In the genomic region with DNA sequence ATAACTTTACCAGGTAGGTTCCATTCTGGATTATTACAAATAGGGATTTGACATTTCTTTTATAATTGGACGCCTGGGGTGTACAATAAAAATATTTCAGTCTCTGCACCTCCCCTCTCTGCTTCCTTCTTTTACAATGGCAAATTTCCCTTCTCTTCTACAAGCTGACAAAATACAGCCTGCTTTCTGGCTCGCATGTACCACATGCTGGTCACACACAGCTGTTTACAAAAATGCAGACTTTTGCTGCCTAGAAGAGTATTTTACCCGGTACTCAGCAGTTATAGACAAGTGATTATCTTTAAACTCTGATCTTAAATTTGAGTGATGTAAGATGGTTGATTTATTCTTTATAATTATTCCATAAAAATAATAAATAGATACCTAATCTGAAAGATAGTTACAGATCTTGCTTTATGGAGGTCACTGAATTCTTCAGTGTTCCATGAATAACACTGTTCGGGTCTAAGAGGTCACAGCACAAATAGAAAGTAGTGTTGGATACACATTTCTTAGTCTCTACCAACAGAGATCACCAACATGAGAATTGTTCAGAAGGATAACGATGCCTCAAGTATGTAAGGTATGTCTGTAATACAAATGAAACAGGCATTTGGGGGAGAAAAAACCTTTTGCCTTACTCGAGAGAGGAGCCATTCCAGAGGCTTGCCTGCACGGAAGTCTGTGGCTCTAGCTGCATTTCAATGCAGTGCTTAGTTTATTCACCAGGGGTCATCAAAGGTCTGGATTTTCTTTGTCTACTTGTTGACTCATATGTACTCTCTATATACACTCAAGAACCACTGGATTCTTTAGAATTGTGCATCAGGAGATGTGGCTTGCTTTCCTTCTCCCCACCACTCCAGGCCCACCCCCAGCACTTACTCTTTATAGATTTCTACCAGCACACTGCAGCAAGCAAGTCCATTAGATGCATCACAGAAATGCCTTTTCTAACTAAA, we compare ENCODE assay signal across 8 cellular contexts.
DNase-seq lines count a peak whose midpoint lies in the region; ATAC-seq and TF ChIP-seq lines count a peak whose summit lies in the region.

No MANE protein-coding gene starts in this region.

- H3K36me3 Mint-ChIP-seq in T-cell = no peaks in the 10 kb centered on the region
- H3K36me3 Mint-ChIP-seq in stimulated activated naive B cell treated with anti-CD40 and anti-IgM and Interleukin-4, amounts not matched to agents 10 μg/mL and 1 μg/mL and 100 μg/mL, for 72 hours = no peaks in the 10 kb centered on the region

- H3K27ac ChIP-seq in coronary artery = peak overlapping the region; percentile 15 to 19
- H3K27ac ChIP-seq in liver (ENCODE audit: low read depth in 1 of 2, low read length in 2 of 2) = no peak overlapping the region

- POLR2A ChIA-PET in T-cell (lab: Charles Lee) = interaction anchor here in 1 of 2 donors (0.7 kb wide), 1 partner anchor 584 kb away, joined by 3 read pairs; no protein-coding TSS in a partner anchor

- peaks cover 0 to 13% (median 10%) of the 10 kb centered on the region in 3 donors for H3K4me1 Mint-ChIP-seq in T-cell
- H3K4me1 Mint-ChIP-seq in stimulated activated naive B cell treated with anti-CD40 and anti-IgM and Interleukin-4, amounts not matched to agents 10 μg/mL and 1 μg/mL and 100 μg/mL, for 72 hours = peaks cover 3 to 6% of the 10 kb centered on the region in 2 donors

- H3K9me3 ChIP-seq in liver (ENCODE audit: control insufficient read depth in 4 of 4, low read length in 3 of 4) = no peaks in the 10 kb centered on the region

- CTCF ChIA-PET in T-cell (lab: Charles Lee) = interaction anchor here (1.1 to 1.3 kb wide), 2 partner anchors 606 to 634 kb away, joined by 3 to 4 read pairs; no protein-coding TSS in a partner anchor

- ATAC-seq in GM18868 (IDR thresholded peaks at IDR 0.05; ENCODE audit: unreplicated experiment) (peak; percentile 86), HG03045 (IDR thresholded peaks at IDR 0.05; ENCODE audit: unreplicated experiment) (peak; percentile 89), T-cell (replicated peaks in 1 of 4) (peak; percentile 81 to 87 (median 84))
- ATAC-seq in stimulated activated naive B cell treated with anti-CD40 and anti-IgM and Interleukin-4, amounts not matched to agents 10 μg/mL and 1 μg/mL and 100 μg/mL, for 72 hours (replicated peaks) = peak; percentile 92 to 96

- H3K4me3 ChIP-seq in coronary artery (peak overlapping the region; percentile 46), liver (ENCODE audit: low read depth in 1 of 3, low read length in 3 of 3) (peak overlapping the region in 2 of 3 donors; percentile 42 to 43)

- peak; percentile 67 for DNase-seq in CD1c-positive myeloid dendritic cell (ENCODE audit: extremely low spot score)
- DNase-seq in NCI-H1694 treated with DMSO at 0.1 percent for 48 hours (lab: John Stamatoyannopoulos, UW) = peak; percentile 93
- peak in 18 of 34 experiments; percentile 1 to 38 (median 10) for DNase-seq in T-cell
- DNase-seq in coronary artery (ENCODE audit: low spot score) = no peak
- peak; percentile 18 for DNase-seq in stimulated activated naive B cell treated with anti-CD40 and anti-IgM and Interleukin-4, amounts not matched to agents 10 μg/mL and 1 μg/mL and 100 μg/mL, for 72 hours

- H3K27me3 ChIP-seq in liver (ENCODE audit: control insufficient read depth in 4 of 4, insufficient read depth in 4 of 4, low read length in 3 of 4) = no peaks in the 10 kb centered on the region

- H3K9me3 Mint-ChIP-seq in T-cell = no peaks in the 10 kb centered on the region
- no peaks in the 10 kb centered on the region for H3K9me3 Mint-ChIP-seq in stimulated activated naive B cell treated with anti-CD40 and anti-IgM and Interleukin-4, amounts not matched to agents 10 μg/mL and 1 μg/mL and 100 μg/mL, for 72 hours

- no peaks in the 10 kb centered on the region for H3K27me3 Mint-ChIP-seq in T-cell
- H3K27me3 Mint-ChIP-seq in stimulated activated naive B cell treated with anti-CD40 and anti-IgM and Interleukin-4, amounts not matched to agents 10 μg/mL and 1 μg/mL and 100 μg/mL, for 72 hours = no peaks in the 10 kb centered on the region

- H3K4me3 Mint-ChIP-seq in T-cell = peak overlapping the region in 1 of 3 donors; percentile 37
- H3K4me3 Mint-ChIP-seq in stimulated activated naive B cell treated with anti-CD40 and anti-IgM and Interleukin-4, amounts not matched to agents 10 μg/mL and 1 μg/mL and 100 μg/mL, for 72 hours = no peak overlapping the region

- 27% methylated on average over 7 of the region's 7 CpGs for WGBS in liver

- peaks cover 0 to 9% (median 5%) of the 10 kb centered on the region in 4 donors for H3K4me1 ChIP-seq in liver (ENCODE audit: control insufficient read depth in 4 of 4, insufficient read depth in 4 of 4, low read length in 3 of 4)

- H3K27ac Mint-ChIP-seq in T-cell = no peak overlapping the region
- no peak overlapping the region for H3K27ac Mint-ChIP-seq in stimulated activated naive B cell treated with anti-CD40 and anti-IgM and Interleukin-4, amounts not matched to agents 10 μg/mL and 1 μg/mL and 100 μg/mL, for 72 hours

- peak overlapping the region in 1 of 2 donors; percentile 5 for H3K9ac ChIP-seq in liver (ENCODE audit: low read depth in 1 of 2, low read length in 2 of 2)

- no peaks in the 10 kb centered on the region for H3K36me3 ChIP-seq in liver (ENCODE audit: control insufficient read depth in 4 of 4, insufficient read depth in 3 of 4, low read depth in 1 of 4, low read length in 3 of 4)

- TF ChIP-seq RAD21 in liver (IDR thresholded peaks at IDR 0.05) = peak; percentile 90 to 93

- TF ChIP-seq CTCF in coronary artery (IDR thresholded peaks at IDR 0.05) = peak; percentile 34
- peak; percentile 89 for TF ChIP-seq CTCF in liver (IDR thresholded peaks at IDR 0.05; ENCODE audit: low read depth, low read length, missing input control)

TF ChIP-seq in liver, 16 proteins besides CTCF, POLR2A, EP300 and RAD21:
- TF ChIP-seq EGR1 (IDR thresholded peaks at IDR 0.05; ENCODE audit: low read depth in 2 of 2) (no peak), FOXA2 (IDR thresholded peaks at IDR 0.05) (peak; percentile 71), JUND (IDR thresholded peaks at IDR 0.05) (peak; percentile 8 to 38), SP1 (IDR thresholded peaks at IDR 0.05) (peak; percentile 37), GABPA (IDR thresholded peaks at IDR 0.05 in 1 of 2, conservative IDR thresholded peaks at IDR 0.05 in 1 of 2) (no peak), HNF4G (IDR thresholded peaks at IDR 0.05) (peak; percentile 18), FOXA1 (IDR thresholded peaks at IDR 0.05) (peak; percentile 41), RXRA (IDR thresholded peaks at IDR 0.05) (peak in 1 of 2 donors; percentile 7), TAF1 (conservative IDR thresholded peaks at IDR 0.05) (no peak), HNF4A (conservative IDR thresholded peaks at IDR 0.05) (peak in 1 of 2 donors; percentile 37), YY1 (IDR thresholded peaks at IDR 0.05) (peak; percentile 79), NR2F2 (IDR thresholded peaks at IDR 0.05) (peak; percentile 61)

Comparison
In these comparisons a context has a peak if more than half of its experiments do, and no peak if none do; other contexts are left out.
1. H3K27ac ChIP-seq: peak in coronary artery (2 of 2); none in liver (0 of 2).
2. Peak in every context shown above with its lines, with median percentiles within 50 percentile points of each other: ATAC-seq.